1 cellular context compared by ENCODE assay signal in genomic region chr17:72407336-72408121, GRCh38.
TF ChIP-seq lines count a peak whose summit lies in the region.

No MANE protein-coding gene starts in this region.

TF ChIP-seq in GM23338, 12 proteins besides CTCF, POLR2A, EP300 and RAD21 (continued from another document):
- TF ChIP-seq REST (IDR thresholded peaks at IDR 0.05; ENCODE audit: unreplicated experiment) (no peak), ZNF331 (CRISPR knock-in tag; IDR thresholded peaks at IDR 0.05; ENCODE audit: low read depth) (no peak)
